ENCODE assay signal across 16 cellular contexts in genomic region chr16:442976-443375, GRCh38. TPM values are rescaled to one million over a fixed set of nuclear protein-coding genes. Genes with fewer than 3 reads are reported as not detected.
DNase-seq lines count a peak whose midpoint lies in the region; ATAC-seq and TF ChIP-seq lines count a peak whose summit lies in the region.
"Had no signal": no experiment of that assay in that cellular context is flagged by ENCODE, and none has a peak within 500 bp of the region (broad histone marks: within the 10 kb centered on the region; RNA-seq: fewer than 3 reads in every experiment).

No MANE protein-coding gene starts in this region.

- H3K4me1 ChIP-seq in OCI-LY7 (ENCODE audit: insufficient read depth, low read length, poor library complexity, severe bottlenecking) (peaks cover 9% of the 10 kb centered on the region), hepatocyte (ENCODE audit: insufficient read depth) (peaks cover 12% of the 10 kb centered on the region)

- no peaks in the 10 kb centered on the region for H3K79me2 ChIP-seq in OCI-LY7 (ENCODE audit: insufficient read depth, low read depth, low read length)
- H3K79me2 ChIP-seq in hepatocyte: peaks cover 94% of the 10 kb centered on the region

- no peaks in the 10 kb centered on the region for H3K9me3 Mint-ChIP-seq in stimulated activated memory B cell treated with anti-CD40 and anti-IgM and Interleukin-4, amounts not matched to agents 10 μg/mL and 1 μg/mL and 100 μg/mL, for 72 hours
- H3K9me3 Mint-ChIP-seq: activated CD4-positive, alpha-beta T cell treated with anti-CD3 and anti-CD28 coated beads, Interleukin-2, amount 10 ng/mL, durations not matched to agents 7 days and 5 days; CD8-positive, alpha-beta memory T cell; nephron had no signal

- TF ChIP-seq CTCF in C4-2B (conservative IDR thresholded peaks at IDR 0.05): no peak
- no peak for TF ChIP-seq CTCF in OCI-LY7 (conservative IDR thresholded peaks at IDR 0.05; ENCODE audit: low read length)
- no peak for TF ChIP-seq CTCF in hepatocyte (IDR thresholded peaks at IDR 0.05; ENCODE audit: poor library complexity)

- H3K9me3 ChIP-seq in OCI-LY7 (ENCODE audit: low read length): no peaks in the 10 kb centered on the region
- no peaks in the 10 kb centered on the region for H3K9me3 ChIP-seq in hepatocyte (ENCODE audit: low read depth)

- H4K20me1 ChIP-seq in OCI-LY7 (ENCODE audit: insufficient read depth, low read length) (no peaks in the 10 kb centered on the region; the same call in 1 of the 2 replicates), hepatocyte (ENCODE audit: insufficient read depth, poor library complexity, severe bottlenecking) (peaks cover 44% of the 10 kb centered on the region)

- no peak overlapping the region for H3K4me3 ChIP-seq in OCI-LY7 (ENCODE audit: low read depth, low read length, poor library complexity, severe bottlenecking)
- no peak overlapping the region for H3K4me3 ChIP-seq in hepatocyte

- H3K27me3 ChIP-seq in hepatocyte: no peaks in the 10 kb centered on the region

- H3K27ac ChIP-seq in C4-2B: peak overlapping the region; percentile 59; the same call in 1 of the 2 replicates
- H3K27ac ChIP-seq in OCI-LY7 (ENCODE audit: low read depth, low read length, poor library complexity, severe bottlenecking): no peak overlapping the region
- peak overlapping the region; percentile 10 for H3K27ac ChIP-seq in hepatocyte

- no TSS peak for BruUV-seq in OCI-LY7 (replicated peaks; lab: Mats Ljungman, UMichigan)

- H2AFZ ChIP-seq in OCI-LY7 (ENCODE audit: low read length) (no peak overlapping the region), hepatocyte (no peak overlapping the region)

- H3K27ac Mint-ChIP-seq in stimulated activated memory B cell treated with anti-CD40 and anti-IgM and Interleukin-4, amounts not matched to agents 10 μg/mL and 1 μg/mL and 100 μg/mL, for 72 hours: no peak overlapping the region
- H3K27ac Mint-ChIP-seq: activated CD4-positive, alpha-beta T cell treated with anti-CD3 and anti-CD28 coated beads, Interleukin-2, amount 10 ng/mL, durations not matched to agents 7 days and 5 days had no signal

- no peak for ATAC-seq in stimulated activated memory B cell treated with anti-CD40 and anti-IgM and Interleukin-4, amounts not matched to agents 10 μg/mL and 1 μg/mL and 100 μg/mL, for 72 hours
- no peak for ATAC-seq in GM18498 (IDR thresholded peaks at IDR 0.05; ENCODE audit: unreplicated experiment)

- peak overlapping the region; percentile 34 for H3K4me3 Mint-ChIP-seq in stimulated activated memory B cell treated with anti-CD40 and anti-IgM and Interleukin-4, amounts not matched to agents 10 μg/mL and 1 μg/mL and 100 μg/mL, for 72 hours
- H3K4me3 Mint-ChIP-seq: activated CD4-positive, alpha-beta T cell treated with anti-CD3 and anti-CD28 coated beads, Interleukin-2, amount 10 ng/mL, durations not matched to agents 7 days and 5 days; CD8-positive, alpha-beta memory T cell; nephron had no signal

- H3K36me3 Mint-ChIP-seq in stimulated activated memory B cell treated with anti-CD40 and anti-IgM and Interleukin-4, amounts not matched to agents 10 μg/mL and 1 μg/mL and 100 μg/mL, for 72 hours: peaks cover 20% of the 10 kb centered on the region

- peaks cover 19% of the 10 kb centered on the region for H3K4me1 Mint-ChIP-seq in stimulated activated memory B cell treated with anti-CD40 and anti-IgM and Interleukin-4, amounts not matched to agents 10 μg/mL and 1 μg/mL and 100 μg/mL, for 72 hours
- H3K4me1 Mint-ChIP-seq: activated CD4-positive, alpha-beta T cell treated with anti-CD3 and anti-CD28 coated beads, Interleukin-2, amount 10 ng/mL, durations not matched to agents 7 days and 5 days had no signal

- peak; percentile 19 for DNase-seq in OCI-LY7 (ENCODE audit: low spot score)
- DNase-seq in hepatocyte (ENCODE audit: low spot score): no peak
- no peak for DNase-seq in nucleus accumbens (lab: John Stamatoyannopoulos, UW)
- no peak for DNase-seq in NCI-H2171 (lab: John Stamatoyannopoulos, UW)
- DNase-seq: activated CD4-positive, alpha-beta T cell treated with anti-CD3 and anti-CD28 coated beads, Interleukin-2, amount 10 ng/mL, durations not matched to agents 7 days and 5 days; activated effector memory CD4-positive, alpha-beta T cell treated with Interleukin-2 at 50 U/mL for 16 hours; CD8-positive, alpha-beta memory T cell; dermis blood vessel endothelial cell; midbrain; MM.1S; NCI-H69; stimulated activated CD4-positive, alpha-beta T cell treated with anti-CD3 and anti-CD28 coated beads, Interleukin-12 subunit alpha, Interleukin-12 subunit beta, amount 100 ng/mL, for 4 hours had no signal

- intact Hi-C loops in OCI-LY7 (cut with micrococcal nuclease; ENCODE audit: unreplicated experiment): no loop called here

- 85% methylated on average over 6 of the region's 6 CpGs for WGBS in hepatocyte (ENCODE audit: low lambda C conversion rate, missing lambda C conversion rate)

- H3K9me2 ChIP-seq in OCI-LY7 (ENCODE audit: insufficient read depth, low read length) (no peaks in the 10 kb centered on the region), hepatocyte (replicated peaks; ENCODE audit: insufficient read depth) (no peaks in the 10 kb centered on the region)

- CTCF ChIA-PET in OCI-LY7 (lab: Charles Lee; ENCODE audit: unreplicated experiment): no interaction called here

- POLR2A ChIA-PET in OCI-LY7 (lab: Charles Lee): no interaction called here

- H3K4me2 ChIP-seq in OCI-LY7 (ENCODE audit: low read length): no peak overlapping the region
- H3K4me2 ChIP-seq in hepatocyte: peak overlapping the region; percentile 28

- H3K36me3 ChIP-seq in OCI-LY7 (ENCODE audit: insufficient read depth, low read length): peaks cover 5% of the 10 kb centered on the region; the same call in 1 of the 2 replicates
- no peaks in the 10 kb centered on the region for H3K36me3 ChIP-seq in hepatocyte (replicated peaks; ENCODE audit: insufficient read depth, low read depth)

- H3K27me3 Mint-ChIP-seq in stimulated activated memory B cell treated with anti-CD40 and anti-IgM and Interleukin-4, amounts not matched to agents 10 μg/mL and 1 μg/mL and 100 μg/mL, for 72 hours: no peaks in the 10 kb centered on the region
- H3K27me3 Mint-ChIP-seq: activated CD4-positive, alpha-beta T cell treated with anti-CD3 and anti-CD28 coated beads, Interleukin-2, amount 10 ng/mL, durations not matched to agents 7 days and 5 days; CD8-positive, alpha-beta memory T cell had no signal

RNA-seq across cellular contexts. Expression of gene RAB11FIP3, which starts 17.5 kb away (rescaled TPM):
- total RNA-seq in OCI-LY7 (2014; rRNA removed; shearing (Covaris generic)): 29.0 and 29.9 TPM in 2 replicates
- 47.5 and 51.2 TPM in 2 replicates for total RNA-seq in OCI-LY7 (2022)
- total RNA-seq in hepatocyte: 39.9 and 47.3 TPM in 2 replicates
- polyA plus RNA-seq in hepatocyte: 72.8 and 81.0 TPM in 2 replicates

RNA-seq across cellular contexts. Expression of gene DECR2, which starts 41.3 kb away (rescaled TPM):
- 7.5 and 8.0 TPM in 2 replicates for total RNA-seq in OCI-LY7 (2014; rRNA removed; shearing (Covaris generic))
- total RNA-seq in OCI-LY7 (2022) (14.4 and 15.9 TPM in 2 replicates), hepatocyte (29.4 and 54.5 TPM in 2 replicates)
- polyA plus RNA-seq in hepatocyte: 80.5 and 107 TPM in 2 replicates

RNA-seq across cellular contexts. Expression of gene NME4, which starts 46.0 kb away (rescaled TPM):
- 25.0 and 28.3 TPM in 2 replicates for total RNA-seq in OCI-LY7 (2014; rRNA removed; shearing (Covaris generic))
- total RNA-seq in OCI-LY7 (2022) (24.3 and 25.0 TPM in 2 replicates), hepatocyte (168 and 227 TPM in 2 replicates)
- 543 and 611 TPM in 2 replicates for polyA plus RNA-seq in hepatocyte
